In genomic region chr3:125121246-125122010, GRCh38 we compare ENCODE assay signal across 10 cellular contexts.
A peak's percentile ranks its signal among the peaks of the same experiment; 100 is the strongest.
DNase-seq lines count a peak whose midpoint lies in the region; ATAC-seq, FAIRE-seq and TF ChIP-seq lines count a peak whose summit lies in the region.
"Had no signal": no experiment of that assay in that cellular context is flagged by ENCODE, and none has a peak within 500 bp of the region (broad histone marks: within the 10 kb centered on the region; RNA-seq: fewer than 3 reads in every experiment).

No MANE protein-coding gene starts in this region.

- H3K27ac Mint-ChIP-seq in activated naive CD4-positive, alpha-beta T cell treated with anti-CD3 and anti-CD28 coated beads, Interleukin-2, amount 10 ng/mL, durations not matched to agents 7 days and 5 days: peak overlapping the region; percentile 0
- H3K27ac Mint-ChIP-seq in natural killer cell: peak overlapping the region; percentile 92 to 98

- CTCF ChIA-PET in activated naive CD4-positive, alpha-beta T cell treated with anti-CD3 and anti-CD28 coated beads, Interleukin-2, amount 10 ng/mL, durations not matched to agents 7 days and 5 days (lab: Charles Lee): interaction anchor here (0.9 to 1.1 kb wide), 2 partner anchors 33 to 126 kb away, joined by 3 read pairs; no protein-coding TSS in a partner anchor

- no peak overlapping the region for H3K4me3 Mint-ChIP-seq in activated naive CD4-positive, alpha-beta T cell treated with anti-CD3 and anti-CD28 coated beads, Interleukin-2, amount 10 ng/mL, durations not matched to agents 7 days and 5 days
- H3K4me3 Mint-ChIP-seq in natural killer cell: peak overlapping the region; percentile 78

- peaks cover 30% of the 10 kb centered on the region for H3K27me3 Mint-ChIP-seq in activated naive CD4-positive, alpha-beta T cell treated with anti-CD3 and anti-CD28 coated beads, Interleukin-2, amount 10 ng/mL, durations not matched to agents 7 days and 5 days
- H3K27me3 Mint-ChIP-seq in natural killer cell (ENCODE audit: low read depth in 2 of 2): no peaks in the 10 kb centered on the region

- intact Hi-C loops in natural killer cell (cut with micrococcal nuclease): no loop called here
- intact Hi-C loops in uterus (cut with DNase I; ENCODE audit: low total_unique reads): no loop called here

- H3K4me1 Mint-ChIP-seq in activated naive CD4-positive, alpha-beta T cell treated with anti-CD3 and anti-CD28 coated beads, Interleukin-2, amount 10 ng/mL, durations not matched to agents 7 days and 5 days: peaks cover 52% of the 10 kb centered on the region
- peaks cover 63 to 65% of the 10 kb centered on the region in 2 donors for H3K4me1 Mint-ChIP-seq in natural killer cell

- peak; percentile 55 for TF ChIP-seq POLR2A in GM12892 (IDR thresholded peaks at IDR 0.05; ENCODE audit: low read depth, low read length)
- no peak for TF ChIP-seq POLR2A in uterus (IDR thresholded peaks at IDR 0.05)

- peak; percentile 48 for ATAC-seq in HG02759 (IDR thresholded peaks at IDR 0.05; ENCODE audit: unreplicated experiment)
- peak; percentile 32 to 46 (median 45) for ATAC-seq in natural killer cell
- no peak for ATAC-seq in HG03039 (IDR thresholded peaks at IDR 0.05; ENCODE audit: unreplicated experiment)

- no peaks in the 10 kb centered on the region for H3K36me3 Mint-ChIP-seq in activated naive CD4-positive, alpha-beta T cell treated with anti-CD3 and anti-CD28 coated beads, Interleukin-2, amount 10 ng/mL, durations not matched to agents 7 days and 5 days
- no peaks in the 10 kb centered on the region for H3K36me3 Mint-ChIP-seq in natural killer cell

- no peaks in the 10 kb centered on the region for H3K27me3 ChIP-seq in uterus
- H3K27me3 ChIP-seq: transverse colon had no signal

- peaks cover 0 to 2% of the 10 kb centered on the region in 2 donors for H3K4me1 ChIP-seq in uterus

- TF ChIP-seq CTCF in natural killer cell (IDR thresholded peaks at IDR 0.05): no peak
- no peak for TF ChIP-seq CTCF in uterus (IDR thresholded peaks at IDR 0.05)

- DNase-seq in GM12892 (ENCODE audit: insufficient read length) (peak; percentile 43), natural killer cell (no peak), kidney tubule cell (ENCODE audit: low spot score) (no peak), uterus (no peak), HPDE6-E6E7 (ENCODE audit: extremely low spot score) (no peak)
- DNase-seq in activated naive CD4-positive, alpha-beta T cell treated with anti-CD3 and anti-CD28 coated beads, Interleukin-2, amount 10 ng/mL, durations not matched to agents 7 days and 5 days: peak; percentile 65
- DNase-seq: GF-D8, transverse colon had no signal

- H3K9me3 ChIP-seq in uterus: no peaks in the 10 kb centered on the region
- H3K9me3 ChIP-seq: transverse colon had no signal

- no peaks in the 10 kb centered on the region for H3K9me3 Mint-ChIP-seq in activated naive CD4-positive, alpha-beta T cell treated with anti-CD3 and anti-CD28 coated beads, Interleukin-2, amount 10 ng/mL, durations not matched to agents 7 days and 5 days
- no peaks in the 10 kb centered on the region for H3K9me3 Mint-ChIP-seq in natural killer cell

- FAIRE-seq in GM12892 (lab: Jason Lieb, UNC): peak; percentile 42

- no peaks in the 10 kb centered on the region for H3K36me3 ChIP-seq in uterus
- H3K36me3 ChIP-seq: transverse colon had no signal

- no peak overlapping the region for H3K27ac ChIP-seq in uterus

- no peak overlapping the region for H3K4me3 ChIP-seq in uterus
- H3K4me3 ChIP-seq: transverse colon had no signal

Comparison
In these comparisons a context has a peak if more than half of its experiments do, and no peak if none do; other contexts are left out.
1. DNase-seq: peak in GM12892 (single experiment) and activated naive CD4-positive, alpha-beta T cell treated with anti-CD3 and anti-CD28 coated beads, Interleukin-2, amount 10 ng/mL, durations not matched to agents 7 days and 5 days (single experiment); none in natural killer cell (single experiment), kidney tubule cell (single experiment), uterus (0 of 2) and HPDE6-E6E7 (single experiment).